In the genomic region with DNA sequence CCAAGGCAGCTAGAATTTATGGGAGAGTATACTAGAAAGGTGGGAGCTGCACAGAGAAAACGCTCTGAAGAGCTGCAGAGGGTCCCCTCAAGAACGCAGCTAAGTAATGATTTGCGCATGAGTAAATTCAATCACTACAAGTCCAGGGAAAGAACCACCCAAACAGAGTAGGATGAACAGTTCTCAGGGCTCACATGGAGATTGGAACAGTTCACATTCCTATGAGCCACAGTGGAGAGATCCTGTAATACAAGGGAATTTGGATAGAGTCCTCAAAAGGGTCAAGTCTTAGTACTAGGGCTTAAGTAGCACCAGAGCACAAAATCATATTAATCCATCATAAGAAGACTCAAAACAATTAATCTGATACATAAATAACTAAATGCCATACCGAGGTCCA, we compare ENCODE assay signal across 1 cellular context.
TF ChIP-seq lines count a peak whose summit lies in the region.

No MANE protein-coding gene starts in this region.

TF ChIP-seq in A549, 52 proteins besides CTCF, POLR2A, EP300 and RAD21 (continued from another document):
- no peak for TF ChIP-seq ELK1 (IDR thresholded peaks at IDR 0.05; ENCODE audit: low read depth, low read length)
- TF ChIP-seq SMC3 (IDR thresholded peaks at IDR 0.05) = no peak
- no peak for TF ChIP-seq JUN (IDR thresholded peaks at IDR 0.05)
- TF ChIP-seq SREBF2 (IDR thresholded peaks at IDR 0.05) = no peak
- no peak for TF ChIP-seq NFE2L2 (conservative IDR thresholded peaks at IDR 0.05; ENCODE audit: low read length)
- TF ChIP-seq JUNB (IDR thresholded peaks at IDR 0.05) = no peak
- no peak for TF ChIP-seq EHF (CRISPR knock-in tag; IDR thresholded peaks at IDR 0.05)
- no peak for TF ChIP-seq TFCP2L1 (CRISPR knock-in tag; IDR thresholded peaks at IDR 0.05)
- no peak for TF ChIP-seq KDM1A (IDR thresholded peaks at IDR 0.05; ENCODE audit: low read depth)
- TF ChIP-seq KDM5A (IDR thresholded peaks at IDR 0.05) = no peak
- TF ChIP-seq, protein P1, sequence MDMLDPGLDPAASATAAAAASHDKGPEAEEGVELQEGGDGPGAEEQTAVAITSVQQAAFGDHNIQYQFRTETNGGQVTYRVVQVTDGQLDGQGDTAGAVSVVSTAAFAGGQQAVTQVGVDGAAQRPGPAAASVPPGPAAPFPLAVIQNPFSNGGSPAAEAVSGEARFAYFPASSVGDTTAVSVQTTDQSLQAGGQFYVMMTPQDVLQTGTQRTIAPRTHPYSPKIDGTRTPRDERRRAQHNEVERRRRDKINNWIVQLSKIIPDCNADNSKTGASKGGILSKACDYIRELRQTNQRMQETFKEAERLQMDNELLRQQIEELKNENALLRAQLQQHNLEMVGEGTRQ (IDR thresholded peaks at IDR 0.05) = no peak
- TF ChIP-seq FOSL2 (IDR thresholded peaks at IDR 0.05) = no peak
- TF ChIP-seq FOSL2 (CRISPR knock-in tag; IDR thresholded peaks at IDR 0.05) = no peak
- no peak for TF ChIP-seq ESRRA (IDR thresholded peaks at IDR 0.05; ENCODE audit: borderline replicate concordance, low read length)
- TF ChIP-seq HOXB13 (CRISPR knock-in tag; IDR thresholded peaks at IDR 0.05; ENCODE audit: low read depth) = no peak
